8 cellular contexts compared by ENCODE assay signal in genomic region chr15:75347222-75348033, GRCh38. TPM values are rescaled to one million over a fixed set of nuclear protein-coding genes. Genes with fewer than 3 reads are reported as not detected.
DNase-seq lines count a peak whose midpoint lies in the region; ATAC-seq, FAIRE-seq and TF ChIP-seq lines count a peak whose summit lies in the region.

No MANE protein-coding gene starts in this region.

- H3K27ac ChIP-seq in small intestine (ENCODE audit: low read depth in 1 of 2, low read length in 1 of 2): peak overlapping the region in 1 of 2 donors; percentile 70

- ATAC-seq in HG02981 (IDR thresholded peaks at IDR 0.05; ENCODE audit: unreplicated experiment): peak; percentile 49
- no peak for ATAC-seq in HG02571 (IDR thresholded peaks at IDR 0.05; ENCODE audit: unreplicated experiment)

- H3K4me1 Mint-ChIP-seq in brain (peaks cover 24% of the 10 kb centered on the region), immature natural killer cell (peaks cover 38 to 51% of the 10 kb centered on the region in 2 donors)

- H3K27me3 Mint-ChIP-seq in brain (peaks cover 11% of the 10 kb centered on the region), immature natural killer cell (ENCODE audit: low read depth in 3 of 3) (peaks cover 26 to 35% (median 30%) of the 10 kb centered on the region in 3 donors)

- in situ Hi-C loops in G401 (cut with HindIII; ENCODE audit: low sequenced_read_pairs): no loop called here

- H3K9me3 Mint-ChIP-seq in brain (no peaks in the 10 kb centered on the region), immature natural killer cell (peaks cover 6 to 13% (median 8%) of the 10 kb centered on the region in 6 donors)

- FAIRE-seq in small intestine (lab: Jason Lieb, UNC): no peak

- 0 to 1% (median 1%) methylated on average over 63 to 65 of the region's 65 CpGs for WGBS in small intestine, 3 donors

- no peaks in the 10 kb centered on the region for H3K27me3 ChIP-seq in small intestine (ENCODE audit: control insufficient read depth in 2 of 2, insufficient read depth in 2 of 2, low read length in 2 of 2)

- no peak for TF ChIP-seq CTCF in brain (conservative IDR thresholded peaks at IDR 0.05)

- DNase-seq in G401 (ENCODE audit: low spot score) (peak; percentile 76), T-helper 1 cell (peak in 4 of 5 donors; percentile 34 to 57 (median 42)), immature natural killer cell (peak in 2 of 3 donors; percentile 63 to 69), small intestine (peak; percentile 64), NCI-H1694 treated with DMSO at 0.1 percent for 48 hours (lab: John Stamatoyannopoulos, UW) (no peak)

- H3K27ac Mint-ChIP-seq in brain (peak overlapping the region; percentile 3 to 94 (median 84)), immature natural killer cell (peak overlapping the region; percentile 87 to 95 (median 93))

- H3K4me1 ChIP-seq in small intestine (ENCODE audit: control insufficient read depth in 2 of 2, insufficient read depth in 1 of 2, low read depth in 1 of 2, low read length in 1 of 2): peaks cover 0 to 5% of the 10 kb centered on the region in 2 donors

- H3K4me3 Mint-ChIP-seq in brain: peak overlapping the region; percentile 91 to 96 (median 93)
- peak overlapping the region; percentile 85 to 92 (median 89) for H3K4me3 Mint-ChIP-seq in immature natural killer cell

- H3K9me3 ChIP-seq in small intestine (ENCODE audit: control insufficient read depth, low read depth): no peaks in the 10 kb centered on the region

- H3K4me3 ChIP-seq in small intestine (ENCODE audit: low read depth in 1 of 2, low read length in 2 of 2): peak overlapping the region; percentile 80 to 81

- no peaks in the 10 kb centered on the region for H3K36me3 ChIP-seq in small intestine (ENCODE audit: control insufficient read depth in 2 of 2, insufficient read depth in 2 of 2, low read length in 2 of 2)

- H3K36me3 Mint-ChIP-seq in brain (peaks cover 4% of the 10 kb centered on the region), immature natural killer cell (peaks cover 3 to 8% (median 7%) of the 10 kb centered on the region in 3 donors)

RNA-seq across cellular contexts. Expression of gene NEIL1, which starts 0.6 kb away (rescaled TPM):
- total RNA-seq in G401 (2014; rRNA removed; shearing (Covaris generic)): 2.3 and 9.1 TPM in 2 replicates
- polyA plus RNA-seq in brain (ENCODE audit: insufficient read depth, low read depth, low replicate concordance) (0.98 TPM), immature natural killer cell (10 to 100 TPM; 20.7 to 23.8 (median 22.4) TPM), small intestine (10 to 100 TPM; 18.8 to 63.1 (median 38.6) TPM)

RNA-seq across cellular contexts. Expression of gene COMMD4, which starts 11.6 kb away (rescaled TPM):
- 199 and 243 TPM in 2 replicates for total RNA-seq in G401 (2014; rRNA removed; shearing (Covaris generic))
- polyA plus RNA-seq in brain (ENCODE audit: insufficient read depth, low read depth, low replicate concordance) (106 TPM), immature natural killer cell (100 to 1,000 TPM in 1 of 3 donors, 10 to 100 TPM in 2; 83.4 to 103 (median 94.4) TPM), small intestine (100 to 1,000 TPM; 114 to 177 (median 115) TPM)

RNA-seq across cellular contexts. Expression of gene MAN2C1, which starts 21.0 kb away (rescaled TPM):
- total RNA-seq in G401 (2014; rRNA removed; shearing (Covaris generic)): 59.1 and 69.2 TPM in 2 replicates
- 18.0 TPM for polyA plus RNA-seq in brain (ENCODE audit: insufficient read depth, low read depth, low replicate concordance)
- polyA plus RNA-seq in immature natural killer cell: 10 to 100 TPM; 25.6 to 50.8 (median 30.1) TPM
- 100 to 1,000 TPM; 109 to 379 (median 168) TPM for polyA plus RNA-seq in small intestine
